8 cellular contexts compared by ENCODE assay signal in genomic region chr1:147599362-147600118, GRCh38. TPM values are rescaled to one million over a fixed set of nuclear protein-coding genes. Genes with fewer than 3 reads are reported as not detected.
A peak's percentile ranks its signal among the peaks of the same experiment; 100 is the strongest.
DNase-seq lines count a peak whose midpoint lies in the region; ATAC-seq and TF ChIP-seq lines count a peak whose summit lies in the region.

No MANE protein-coding gene starts in this region.

- intact Hi-C loops in CD4-positive, alpha-beta T cell (cut with DNase I, micrococcal nuclease), result loop anchor here (1.0 to 5.0 kb wide), 4 partner anchors 25 to 58 kb away; partner anchors contain the start of gene BCL9 (in 1 of the 2)

- no peak overlapping the region for H4K5ac ChIP-seq in mesendoderm (ENCODE audit: low read length)

- H2BK15ac ChIP-seq in mesendoderm (replicated peaks; ENCODE audit: low read depth), result no peak overlapping the region

- H3K36me3 ChIP-seq in mesendoderm (ENCODE audit: control insufficient read depth, insufficient read depth, low read length), result no peaks in the 10 kb centered on the region

- no peak overlapping the region for H2AK5ac ChIP-seq in mesendoderm (ENCODE audit: low read length)

- peak overlapping the region; percentile 64 for H3K18ac ChIP-seq in mesendoderm (ENCODE audit: low read length)

- H2BK5ac ChIP-seq in mesendoderm (ENCODE audit: low read length), result peak overlapping the region; percentile 94

- peak; percentile 84 for ATAC-seq in CD4-positive, alpha-beta T cell (ENCODE audit: poor library complexity)
- ATAC-seq in GM21367 (IDR thresholded peaks at IDR 0.05; ENCODE audit: unreplicated experiment), result peak; percentile 72
- ATAC-seq in effector memory CD8-positive, alpha-beta T cell (replicated peaks), result peak; percentile 81

- peaks cover 34% of the 10 kb centered on the region for H3K79me2 ChIP-seq in mesendoderm (ENCODE audit: control insufficient read depth, insufficient read depth, low read length)

- CTCF ChIA-PET in CD4-positive, alpha-beta T cell (lab: Charles Lee), result interaction anchor here (0.8 to 1.8 kb wide), 4 partner anchors 20 to 84 kb away, joined by 3 to 13 read pairs (median 6); partner anchors contain the start of gene BCL9

- H3K4me3 ChIP-seq in mesendoderm (ENCODE audit: low read length), result peak overlapping the region; percentile 72

- H3K27ac ChIP-seq in CD4-positive, alpha-beta T cell (ENCODE audit: low read depth, low read length), result peak overlapping the region; percentile 37
- H3K27ac ChIP-seq in mesendoderm (ENCODE audit: low read depth, low read length), result peak overlapping the region; percentile 96

- no peak overlapping the region for H4K8ac ChIP-seq in mesendoderm (ENCODE audit: low read depth, low read length)

- H3K9ac ChIP-seq in mesendoderm (ENCODE audit: low read length), result peak overlapping the region; percentile 88

- no peaks in the 10 kb centered on the region for H3K27me3 Mint-ChIP-seq in CD4-positive, alpha-beta T cell
- no peaks in the 10 kb centered on the region for H3K27me3 Mint-ChIP-seq in effector memory CD8-positive, alpha-beta T cell

- POLR2A ChIA-PET in CD4-positive, alpha-beta T cell (lab: Charles Lee), result interaction anchor here (0.6 to 7.5 kb wide), 17 partner anchors 11 to 786 kb away, joined by 3 to 194 read pairs (median 4); partner anchors contain the start of genes ACP6 and BCL9

- no peak for TF ChIP-seq CTCF in CD4-positive, alpha-beta T cell (IDR thresholded peaks at IDR 0.05)

- DNase-seq in CD4-positive, alpha-beta T cell, result peak; percentile 95 to 98 (median 97)
- DNase-seq in HT1080 (ENCODE audit: low read depth) (peak; percentile 78), mesendoderm (peak; percentile 99)
- peak; percentile 95 for DNase-seq in NK-92 treated with Interleukin-12 subunit alpha and Interleukin-12 subunit beta, amount 100 ng/mL, for 24 hours (lab: John Stamatoyannopoulos, UW)
- peak; percentile 89 to 94 (median 92) for DNase-seq in activated CD8-positive, alpha-beta memory T cell treated with anti-CD3 and anti-CD28 coated beads for 48 hours (ENCODE audit: low read depth in 2 of 3, low spot score in 2 of 3)
- DNase-seq in effector memory CD8-positive, alpha-beta T cell, result peak; percentile 90 to 91 (median 90)
- DNase-seq in stimulated activated CD8-positive, alpha-beta memory T cell treated with anti-CD3 and anti-CD28 coated beads, Interleukin-12 subunit alpha, Interleukin-12 subunit beta, amount 100 ng/mL, for 24 hours (ENCODE audit: extremely low read depth), result peak; percentile 96

- H3K23ac ChIP-seq in mesendoderm (ENCODE audit: low read length), result peak overlapping the region; percentile 87

- peaks cover 11% of the 10 kb centered on the region for H3K79me1 ChIP-seq in mesendoderm (ENCODE audit: low read length)

- no peaks in the 10 kb centered on the region for H3K9me3 ChIP-seq in CD4-positive, alpha-beta T cell (ENCODE audit: control insufficient read depth, low read length)

- no peaks in the 10 kb centered on the region for H3K27me3 ChIP-seq in CD4-positive, alpha-beta T cell (ENCODE audit: control insufficient read depth, insufficient read depth, low read length)
- H3K27me3 ChIP-seq in mesendoderm (ENCODE audit: insufficient read depth, low read length, poor library complexity), result no peaks in the 10 kb centered on the region

- H3K4me1 Mint-ChIP-seq in CD4-positive, alpha-beta T cell (ENCODE audit: low read depth), result peaks cover 33% of the 10 kb centered on the region
- H3K4me1 Mint-ChIP-seq in effector memory CD8-positive, alpha-beta T cell (ENCODE audit: low read depth in 2 of 2), result peaks cover 15 to 16% of the 10 kb centered on the region in 2 donors

- H3K4me2 ChIP-seq in mesendoderm (ENCODE audit: low read length), result peak overlapping the region; percentile 32

- peak overlapping the region; percentile 93 for H3K4me3 Mint-ChIP-seq in CD4-positive, alpha-beta T cell
- peak overlapping the region; percentile 88 to 90 for H3K4me3 Mint-ChIP-seq in effector memory CD8-positive, alpha-beta T cell

- peak overlapping the region; percentile 86 for H3K27ac Mint-ChIP-seq in CD4-positive, alpha-beta T cell
- peak overlapping the region in 1 of 2 donors; percentile 36 for H3K27ac Mint-ChIP-seq in effector memory CD8-positive, alpha-beta T cell

- H3K4ac ChIP-seq in mesendoderm (ENCODE audit: low read depth, low read length), result no peak overlapping the region

- peaks cover 2% of the 10 kb centered on the region for H3K36me3 Mint-ChIP-seq in CD4-positive, alpha-beta T cell (ENCODE audit: low read depth)
- H3K36me3 Mint-ChIP-seq in effector memory CD8-positive, alpha-beta T cell (ENCODE audit: insufficient read depth), result no peaks in the 10 kb centered on the region

- no CpG with 5 or more reads among the region's 80 CpGs for WGBS in mesendoderm (ENCODE audit: extremely low coverage, insufficient coverage, low lambda C conversion rate)

- peaks cover 4% of the 10 kb centered on the region for H3K4me1 ChIP-seq in mesendoderm (ENCODE audit: control insufficient read depth, low read depth, low read length)

- H2BK120ac ChIP-seq in mesendoderm (ENCODE audit: low read depth, low read length), result no peak overlapping the region

- peak overlapping the region; percentile 94 for H3K56ac ChIP-seq in mesendoderm (ENCODE audit: low read length)

- no peaks in the 10 kb centered on the region for H3K9me3 Mint-ChIP-seq in CD4-positive, alpha-beta T cell
- H3K9me3 Mint-ChIP-seq in effector memory CD8-positive, alpha-beta T cell, result no peaks in the 10 kb centered on the region

RNA-seq across cellular contexts. Expression of gene BCL9, which starts 58.2 kb away (rescaled TPM):
- 1 to 10 TPM; 9.2 TPM for total RNA-seq in CD4-positive, alpha-beta T cell
- total RNA-seq in HT1080 (2014; rRNA removed; shearing (Covaris generic)), result 4.7 and 10.0 TPM in 2 replicates
- 8.3 and 9.4 TPM in 2 replicates for polyA plus RNA-seq in HT1080 (2015; cell fraction: cytosol; rRNA removed)
- 7.5 and 10.0 TPM in 2 replicates for polyA plus RNA-seq in HT1080 (2015; cell fraction: nucleus; rRNA removed)
- 35.3 TPM for polyA plus RNA-seq in mesendoderm (2013, experiment 1 of 2)
- 36.2 TPM for polyA plus RNA-seq in mesendoderm (2013, experiment 2 of 2)

Comparison
In these comparisons a context has a peak if more than half of its experiments do, and no peak if none do; other contexts are left out.
1. Peak in every context shown above with its lines: DNase-seq, ATAC-seq, H3K4me3 ChIP-seq and H3K27ac ChIP-seq.